Comparison of ENCODE assay signal across 8 cellular contexts in the genomic region with DNA sequence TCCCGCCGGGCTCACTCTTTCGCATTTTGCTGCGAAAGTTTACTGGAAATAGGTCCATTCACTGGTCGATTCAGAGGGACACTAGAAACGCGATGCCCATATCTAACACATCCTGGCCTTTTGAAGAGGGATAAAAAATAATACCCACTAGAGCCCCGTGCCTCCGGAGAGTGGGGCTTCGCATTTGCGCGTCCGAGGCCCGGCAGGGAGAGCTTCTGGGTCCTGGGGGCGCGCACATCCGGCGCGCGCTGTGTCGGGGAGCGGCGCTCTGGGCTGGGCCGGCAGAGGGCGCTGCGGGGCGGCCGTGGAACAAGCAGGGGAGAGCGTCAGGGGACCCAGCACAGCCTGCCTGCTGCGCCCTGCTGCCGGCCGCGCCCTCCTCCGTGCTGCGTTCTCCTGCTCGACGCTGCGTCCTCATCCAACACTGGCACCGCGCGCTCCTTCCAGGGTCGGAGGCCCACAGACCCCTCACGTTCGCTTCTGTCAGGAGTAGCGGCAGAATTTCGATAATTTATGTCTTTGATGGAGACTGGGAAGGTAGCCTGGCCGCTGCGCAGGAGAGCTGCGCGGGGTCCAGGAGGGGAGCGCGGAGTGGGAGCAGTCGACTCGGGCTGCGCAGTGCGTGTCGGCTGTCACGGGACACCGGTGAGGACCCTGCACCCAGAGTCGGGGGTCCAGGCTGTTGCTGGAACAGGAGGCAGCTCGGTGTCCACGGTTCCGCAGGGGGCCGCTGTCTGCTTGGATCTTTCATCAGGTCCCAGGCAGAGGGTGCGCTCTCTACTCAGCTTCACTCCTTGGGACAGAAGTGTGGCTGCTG.
DNase-seq lines count a peak whose midpoint lies in the region; TF ChIP-seq lines count a peak whose summit lies in the region.

No MANE protein-coding gene starts in this region.

- peak; percentile 76 for TF ChIP-seq CTCF in GM12865 (IDR thresholded peaks at IDR 0.05; ENCODE audit: insufficient read depth, low read depth, low read length, missing control alignments)
- TF ChIP-seq CTCF in MM.1S (IDR thresholded peaks at IDR 0.05; ENCODE audit: low read length): peak; percentile 88
- TF ChIP-seq CTCF in WI38 (IDR thresholded peaks at IDR 0.05; ENCODE audit: low read depth, low read length): peak; percentile 85

- in situ Hi-C loops in T47D (cut with HindIII; ENCODE audit: low pct_unique_long_range_greater_than_20kb, low sequenced_read_pairs): no loop called here

- H3K4me2 ChIP-seq in MM.1S (ENCODE audit: low read depth, low read length): peak overlapping the region; percentile 97

- peak overlapping the region; percentile 98 for H2AFZ ChIP-seq in MM.1S (ENCODE audit: low read length)

- no peaks in the 10 kb centered on the region for H4K20me1 ChIP-seq in MM.1S (ENCODE audit: insufficient read depth, low read length)

- no peaks in the 10 kb centered on the region for H3K36me3 ChIP-seq in MM.1S (replicated peaks; ENCODE audit: insufficient read depth, low read length)

- CTCF ChIA-PET in HEK293T (lab: Yijun Ruan, JAX): interaction anchor here (0.5 to 1.4 kb wide), 6 partner anchors 17 to 1185 kb away, joined by 3 to 5 read pairs (median 3); no protein-coding TSS in a partner anchor

- DNase-seq in GM12865 (ENCODE audit: low read depth): peak; percentile 77
- DNase-seq in HEK293T (ENCODE audit: extremely low spot score): peak; percentile 86
- DNase-seq in MM.1S: peak; percentile 70
- peak; percentile 89 to 94 for DNase-seq in T47D (ENCODE audit: low read depth in 1 of 2, low spot score in 1 of 2)
- DNase-seq in iPS-NIHi11 (ENCODE audit: low spot score): peak; percentile 94
- DNase-seq in RKO (ENCODE audit: low spot score): no peak

- no peaks in the 10 kb centered on the region for H3K9me3 ChIP-seq in MM.1S (replicated peaks; ENCODE audit: insufficient read depth, low read length)

- POLR2A ChIA-PET in HEK293T (lab: Yijun Ruan, JAX): no interaction called here

- H3K27me3 ChIP-seq in MM.1S (replicated peaks; ENCODE audit: insufficient read depth, low read length): no peaks in the 10 kb centered on the region

- no peaks in the 10 kb centered on the region for H3F3A ChIP-seq in MM.1S (ENCODE audit: insufficient read depth, low read length)

- peak overlapping the region; percentile 64; the same call in 1 of the 2 replicates for H3K9ac ChIP-seq in MM.1S (ENCODE audit: low read length)

- H3K27ac ChIP-seq in MM.1S (ENCODE audit: low read length) (no peak overlapping the region), skin epidermis (peak overlapping the region in 20 of 21 experiments; percentile 51 to 89 (median 76))

- H3K4me3 ChIP-seq in GM12865 (ENCODE audit: low read depth, low read length) (peak overlapping the region; percentile 37), MM.1S (ENCODE audit: low read length) (peak overlapping the region; percentile 75), WI38 (ENCODE audit: low read depth, low read length) (peak overlapping the region; percentile 70), skin epidermis (peak overlapping the region; percentile 33 to 46 (median 38))

- H3K4me1 ChIP-seq in MM.1S (ENCODE audit: low read length): 0 out of 2 replicates have a peak, but pooled peaks cover 3% of the 10 kb centered on the region

- H3K79me2 ChIP-seq in MM.1S (ENCODE audit: low read length): no peaks in the 10 kb centered on the region

- H3K9me2 ChIP-seq in MM.1S (replicated peaks; ENCODE audit: insufficient read depth, low read length): no peaks in the 10 kb centered on the region

TF ChIP-seq in HEK293T, 16 proteins besides CTCF, POLR2A, EP300 and RAD21:
- no peak for TF ChIP-seq ZNF384 (IDR thresholded peaks at IDR 0.05)
- TF ChIP-seq SP1 (IDR thresholded peaks at IDR 0.05): no peak
- TF ChIP-seq ARNT (IDR thresholded peaks at IDR 0.05): no peak
- TF ChIP-seq CTBP1 (IDR thresholded peaks at IDR 0.05; ENCODE audit: borderline replicate concordance): no peak
- TF ChIP-seq BHLHE40 (IDR thresholded peaks at IDR 0.05; ENCODE audit: borderline replicate concordance): no peak
- no peak for TF ChIP-seq FOXM1 (IDR thresholded peaks at IDR 0.05; ENCODE audit: borderline replicate concordance)
- peak; percentile 64; the same call in 1 of the 2 replicates for TF ChIP-seq L3MBTL2 (conservative IDR thresholded peaks at IDR 0.05)
- TF ChIP-seq TARDBP (IDR thresholded peaks at IDR 0.05): no peak
- TF ChIP-seq LEF1 (IDR thresholded peaks at IDR 0.05; ENCODE audit: borderline replicate concordance): no peak
- TF ChIP-seq HDGF (IDR thresholded peaks at IDR 0.05; ENCODE audit: borderline replicate concordance): no peak
- no peak for TF ChIP-seq FOXK2 (IDR thresholded peaks at IDR 0.05)
- peak; percentile 47; the same call in 1 of the 2 replicates for TF ChIP-seq PKNOX1 (IDR thresholded peaks at IDR 0.05)
- no peak for TF ChIP-seq FOXA1 (IDR thresholded peaks at IDR 0.05)
- no peak for TF ChIP-seq NFRKB (IDR thresholded peaks at IDR 0.05)
